16 cellular contexts compared by ENCODE assay signal in the genomic region with DNA sequence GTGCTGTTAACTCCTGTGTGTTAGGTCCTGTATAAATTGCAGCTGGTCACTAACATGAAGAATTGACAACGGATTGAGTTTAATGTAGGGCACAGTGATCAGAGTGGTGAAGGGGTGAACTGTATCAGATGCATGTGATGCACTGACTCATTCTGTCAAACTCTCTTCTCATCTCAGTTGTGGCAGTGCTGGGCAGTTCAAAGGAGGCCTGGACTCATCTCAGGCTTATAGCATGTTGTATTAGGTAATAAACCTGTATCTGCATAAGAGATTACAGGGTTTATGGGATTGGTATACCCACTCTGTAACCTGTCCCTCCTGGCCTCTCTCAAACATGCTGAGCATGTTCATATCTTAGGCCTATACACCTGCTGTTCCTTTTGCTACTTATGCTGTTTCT.
"Had no signal": no experiment of that assay in that cellular context is flagged by ENCODE, and none has a peak within 500 bp of the region (broad histone marks: within the 10 kb centered on the region; RNA-seq: fewer than 3 reads in every experiment).

No MANE protein-coding gene starts in this region.

- DNase-seq: activated CD4-positive, alpha-beta T cell treated with anti-CD3 and anti-CD28 coated beads for 1 hour; activated CD4-positive, alpha-beta T cell treated with anti-CD3 and anti-CD28 coated beads, Interleukin-2, amount 50 U/mL, for 48 hours; activated CD8-positive, alpha-beta memory T cell treated with anti-CD3 and anti-CD28 coated beads, Interleukin-2, amount 10 ng/mL, durations not matched to agents 7 days and 5 days; activated naive CD4-positive, alpha-beta T cell treated with anti-CD3 and anti-CD28 coated beads for 36 hours; effector memory CD4-positive, alpha-beta T cell; islet precursor cell; lower lobe of right lung; stimulated activated CD4-positive, alpha-beta T cell treated with anti-CD3 and anti-CD28 coated beads, Interleukin-4, amount 100 ng/mL, for 24 hours; thyroid gland had no signal

- H3K4me3 Mint-ChIP-seq: activated CD8-positive, alpha-beta memory T cell treated with anti-CD3 and anti-CD28 coated beads, Interleukin-2, amount 10 ng/mL, durations not matched to agents 7 days and 5 days; activated naive CD4-positive, alpha-beta T cell treated with anti-CD3 and anti-CD28 coated beads for 36 hours; dendritic cell treated with granulocyte-macrophage colony-stimulating factor and Interleukin-4, amounts not matched to agents 40 ng/mL and 50 ng/mL, for 4 days; nephron; stimulated activated memory B cell treated with anti-CD40 and anti-IgM and Interleukin-4, amounts not matched to agents 10 μg/mL and 1 μg/mL and 100 μg/mL, for 72 hours; T-helper 1 cell treated with Interleukin-12 subunit alpha and Interleukin-12 subunit beta and Interleukin-4 antibody, amounts not matched to agents 30 μg/mL and 1 μg/mL, for 36 hours had no signal

- H3K4me1 Mint-ChIP-seq: nephron had no signal

- ATAC-seq: activated CD8-positive, alpha-beta memory T cell treated with anti-CD3 and anti-CD28 coated beads, Interleukin-2, amount 10 ng/mL, durations not matched to agents 7 days and 5 days; lower lobe of right lung; sciatic nerve; stimulated activated memory B cell treated with anti-CD40 and anti-IgM and Interleukin-4, amounts not matched to agents 10 μg/mL and 1 μg/mL and 100 μg/mL, for 72 hours had no signal

- H3K9me3 ChIP-seq: esophagus muscularis mucosa, lower lobe of right lung, thyroid gland had no signal

- H3K4me1 ChIP-seq: esophagus muscularis mucosa, lower lobe of right lung, parathyroid adenoma, thyroid gland had no signal

- H3K27ac Mint-ChIP-seq: activated CD8-positive, alpha-beta memory T cell treated with anti-CD3 and anti-CD28 coated beads, Interleukin-2, amount 10 ng/mL, durations not matched to agents 7 days and 5 days; activated naive CD4-positive, alpha-beta T cell treated with anti-CD3 and anti-CD28 coated beads for 36 hours; dendritic cell treated with granulocyte-macrophage colony-stimulating factor and Interleukin-4, amounts not matched to agents 40 ng/mL and 50 ng/mL, for 4 days; nephron; stimulated activated memory B cell treated with anti-CD40 and anti-IgM and Interleukin-4, amounts not matched to agents 10 μg/mL and 1 μg/mL and 100 μg/mL, for 72 hours; T-helper 1 cell treated with Interleukin-12 subunit alpha and Interleukin-12 subunit beta and Interleukin-4 antibody, amounts not matched to agents 30 μg/mL and 1 μg/mL, for 36 hours had no signal

- H3K27me3 ChIP-seq: esophagus muscularis mucosa, thyroid gland had no signal

- H3K4me3 ChIP-seq: esophagus muscularis mucosa, lower lobe of right lung, thyroid gland had no signal

- H3K27ac ChIP-seq: esophagus muscularis mucosa, lower lobe of right lung, parathyroid adenoma, thyroid gland had no signal

- H3K36me3 ChIP-seq: esophagus muscularis mucosa, lower lobe of right lung, thyroid gland had no signal

- H3K27me3 Mint-ChIP-seq: dendritic cell treated with granulocyte-macrophage colony-stimulating factor and Interleukin-4, amounts not matched to agents 40 ng/mL and 50 ng/mL, for 4 days; stimulated activated memory B cell treated with anti-CD40 and anti-IgM and Interleukin-4, amounts not matched to agents 10 μg/mL and 1 μg/mL and 100 μg/mL, for 72 hours had no signal

- H3K9me3 Mint-ChIP-seq: dendritic cell treated with granulocyte-macrophage colony-stimulating factor and Interleukin-4, amounts not matched to agents 40 ng/mL and 50 ng/mL, for 4 days had no signal
